Comparison of ENCODE assay signal across 8 cellular contexts in genomic region chr15:76345880-76346665, GRCh38. TPM values are rescaled to one million over a fixed set of nuclear protein-coding genes. Genes with fewer than 3 reads are reported as not detected.
DNase-seq lines count a peak whose midpoint lies in the region; ATAC-seq and TF ChIP-seq lines count a peak whose summit lies in the region.

No MANE protein-coding gene starts in this region.

- peak; percentile 56 for DNase-seq in Calu3
- peak; percentile 86 for DNase-seq in colonic mucosa
- DNase-seq in adrenal gland = no peak
- DNase-seq in dermis blood vessel endothelial cell = no peak
- DNase-seq in amygdala (lab: John Stamatoyannopoulos, UW) = no peak

- CTCF ChIA-PET in Calu3 (lab: Charles Lee) = interaction anchor here (0.6 to 1.8 kb wide), 7 partner anchors 8 to 207 kb away, joined by 3 to 10 read pairs (median 3); partner anchors contain the start of gene ISL2

- H3K4me1 ChIP-seq in HUES64 (ENCODE audit: insufficient read depth, low read length) (peaks cover 12% of the 10 kb centered on the region), colonic mucosa (peaks cover 19% of the 10 kb centered on the region), mucosa of stomach (ENCODE audit: control insufficient read depth, insufficient read depth, low read length) (peaks cover 33% of the 10 kb centered on the region), adrenal gland (replicated peaks in 1 of 2) (peaks cover 17 to 36% of the 10 kb centered on the region in 2 donors)

- under 1% methylated on average over 65 of the region's 65 CpGs for WGBS in HUES64
- 6 to 19% (median 9%) methylated on average over 15 to 65 of the region's 65 CpGs for WGBS in adrenal gland, 4 donors

- H3K36me3 ChIP-seq in HUES64 (ENCODE audit: insufficient read depth, low read length) (no peaks in the 10 kb centered on the region), colonic mucosa (no peaks in the 10 kb centered on the region), mucosa of stomach (ENCODE audit: control insufficient read depth, insufficient read depth, low read length) (no peaks in the 10 kb centered on the region), adrenal gland (replicated peaks in 1 of 2) (no peaks in the 10 kb centered on the region)

- no peak overlapping the region for H3K27ac ChIP-seq in HUES64 (ENCODE audit: low read depth, low read length)
- peak overlapping the region; percentile 42 for H3K27ac ChIP-seq in colonic mucosa
- H3K27ac ChIP-seq in adrenal gland = no peak overlapping the region

- peak overlapping the region; percentile 67 for H3K4me3 Mint-ChIP-seq in Calu3 (ENCODE audit: low read depth, unreplicated experiment)

- TF ChIP-seq POLR2A in adrenal gland (IDR thresholded peaks at IDR 0.05) = no peak

- intact Hi-C loops in Calu3 (cut with micrococcal nuclease; ENCODE audit: unreplicated experiment) = no loop called here
- intact Hi-C loops in colonic mucosa (cut with DNase I) = no loop called here
- intact Hi-C loops in adrenal gland (cut with DNase I) = no loop called here

- peaks cover 15% of the 10 kb centered on the region for H3K27me3 Mint-ChIP-seq in Calu3 (ENCODE audit: unreplicated experiment)

- H3K4me1 Mint-ChIP-seq in Calu3 (ENCODE audit: low read depth, unreplicated experiment) = peaks cover 15% of the 10 kb centered on the region

- no TSS peak for BruUV-seq in Calu3 (replicated peaks; lab: Mats Ljungman, UMichigan)

- H3K36me3 Mint-ChIP-seq in Calu3 (ENCODE audit: insufficient read depth, unreplicated experiment) = peaks cover 23% of the 10 kb centered on the region

- peaks cover 3% of the 10 kb centered on the region; the same call in 1 of the 2 replicates for H3K9me3 ChIP-seq in HUES64 (ENCODE audit: insufficient read depth, low read depth, low read length)
- H3K9me3 ChIP-seq in colonic mucosa = no peaks in the 10 kb centered on the region
- H3K9me3 ChIP-seq in mucosa of stomach (ENCODE audit: control insufficient read depth, low read length) = no peaks in the 10 kb centered on the region
- no peaks in the 10 kb centered on the region for H3K9me3 ChIP-seq in adrenal gland (replicated peaks in 1 of 3)

- no peaks in the 10 kb centered on the region for H3K9me3 Mint-ChIP-seq in Calu3 (ENCODE audit: low read depth, unreplicated experiment)

- H3K27me3 ChIP-seq in HUES64 (ENCODE audit: insufficient read depth, low read length) = peaks cover 100% of the 10 kb centered on the region
- peaks cover 64% of the 10 kb centered on the region for H3K27me3 ChIP-seq in colonic mucosa
- peaks cover 66% of the 10 kb centered on the region for H3K27me3 ChIP-seq in mucosa of stomach (ENCODE audit: control insufficient read depth, insufficient read depth, low read length)
- H3K27me3 ChIP-seq in adrenal gland = peaks cover 68% of the 10 kb centered on the region

- H3K9ac ChIP-seq in HUES64 (ENCODE audit: low read depth, low read length) (peak overlapping the region; percentile 27; the same call in 1 of the 2 replicates), colonic mucosa (ENCODE audit: low read depth in 2 of 2, low read length in 2 of 2) (peak overlapping the region; percentile 78 to 88), mucosa of stomach (ENCODE audit: low read length) (peak overlapping the region; percentile 67)

- peak overlapping the region; percentile 71 for H3K27ac Mint-ChIP-seq in Calu3 (ENCODE audit: unreplicated experiment)

- TF ChIP-seq CTCF in Calu3 (IDR thresholded peaks at IDR 0.05; ENCODE audit: unreplicated experiment) (no peak), colonic mucosa (IDR thresholded peaks at IDR 0.05) (no peak), adrenal gland (IDR thresholded peaks at IDR 0.05) (no peak)

- H3K4me3 ChIP-seq in HUES64 (ENCODE audit: low read length) = peak overlapping the region; percentile 59
- peak overlapping the region; percentile 60 for H3K4me3 ChIP-seq in colonic mucosa
- peak overlapping the region; percentile 56 for H3K4me3 ChIP-seq in mucosa of stomach (ENCODE audit: low read length)
- H3K4me3 ChIP-seq in adrenal gland = peak overlapping the region in 1 of 4 donors; percentile 48

- no peak for ATAC-seq in HG03520 (IDR thresholded peaks at IDR 0.05; ENCODE audit: unreplicated experiment)

RNA-seq across cellular contexts. Expression of gene ISL2, which starts 9.5 kb away (rescaled TPM):
- total RNA-seq in Calu3 (2022) (5.3 and 7.6 TPM in 2 replicates), colonic mucosa (under 1 TPM; 0.13 to 0.35 TPM), adrenal gland (under 1 TPM in 1 of 8 donors, not detected in 7; 0.11 TPM), dermis blood vessel endothelial cell (0.56 and 1.2 TPM in 2 replicates)
- polyA plus RNA-seq in HUES64 (2013, experiment 1 of 2) = not detected
- polyA plus RNA-seq in HUES64 (2013, experiment 2 of 2) = not detected
- under 1 TPM in 1 of 3 donors, not detected in 2; 0.03 TPM for polyA plus RNA-seq in adrenal gland

RNA-seq across cellular contexts. Expression of gene ETFA, which starts 34.8 kb away (rescaled TPM):
- total RNA-seq in Calu3 (2022) (230 and 252 TPM in 2 replicates), colonic mucosa (100 to 1,000 TPM; 300 to 366 TPM), adrenal gland (100 to 1,000 TPM; 124 to 331 (median 187) TPM), dermis blood vessel endothelial cell (165 and 183 TPM in 2 replicates)
- 61.9 TPM for polyA plus RNA-seq in HUES64 (2013, experiment 1 of 2)
- 61.7 TPM for polyA plus RNA-seq in HUES64 (2013, experiment 2 of 2)
- 100 to 1,000 TPM in 1 of 3 donors, 10 to 100 TPM in 2; 50.0 to 339 (median 69.8) TPM for polyA plus RNA-seq in adrenal gland

Comparison
In these comparisons a context has a peak if more than half of its experiments do, and no peak if none do; other contexts are left out.
1. DNase-seq: peak in Calu3 (single experiment) and colonic mucosa (single experiment); none in adrenal gland (0 of 7), dermis blood vessel endothelial cell (single experiment) and amygdala (0 of 56).
2. H3K9ac ChIP-seq: peak in every context shown above with its lines; median percentile 83 in colonic mucosa; 67 in mucosa of stomach; 27 in HUES64.